Comparison of ENCODE assay signal across 21 cellular contexts in the genomic region with DNA sequence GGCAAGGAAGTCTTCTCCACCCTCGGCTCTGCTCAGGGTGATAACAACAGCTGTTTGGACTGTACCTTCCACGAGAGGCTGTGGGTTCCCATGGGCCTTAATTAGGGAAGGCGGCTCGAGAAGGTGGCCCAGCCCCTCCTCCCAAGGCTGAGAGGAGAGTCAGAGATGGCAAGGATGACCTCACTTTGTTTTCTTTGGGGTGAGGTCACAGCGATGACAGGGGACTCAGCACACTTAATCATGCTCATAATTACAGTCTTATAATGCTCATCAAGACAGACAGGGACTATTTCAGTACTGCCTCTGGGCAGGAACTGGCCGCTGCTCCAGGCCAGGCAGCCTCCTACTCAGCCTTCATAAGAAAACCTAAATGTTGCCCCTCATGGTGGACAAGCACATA. TPM values are rescaled to one million over a fixed set of nuclear protein-coding genes. Genes with fewer than 3 reads are reported as not detected.
"Had no signal": no experiment of that assay in that cellular context is flagged by ENCODE, and none has a peak within 500 bp of the region (broad histone marks: within the 10 kb centered on the region; RNA-seq: fewer than 3 reads in every experiment).

No MANE protein-coding gene starts in this region.

- H3K27ac ChIP-seq: colonic mucosa, gastroesophageal sphincter, heart left ventricle, left ventricle myocardium inferior, right atrium auricular region, skin epidermis had no signal

- H3K27ac Mint-ChIP-seq: activated B cell treated with CpG ODN at 0.5 μM for 24 hours; activated CD4-positive, alpha-beta memory T cell treated with anti-CD3 and anti-CD28 coated beads for 36 hours; activated naive CD8-positive, alpha-beta T cell treated with anti-CD3 and anti-CD28 coated beads, Interleukin-2, amount 10 ng/mL, durations not matched to agents 7 days and 5 days; T-helper 2 cell treated with Interferon-gamma antibody and Interleukin-4, amounts not matched to agents 5 μg/mL and 100 μg/mL, for 36 hours had no signal

- ATAC-seq: gastroesophageal sphincter, heart left ventricle had no signal

- H3K4me3 ChIP-seq: colonic mucosa, gastroesophageal sphincter, heart left ventricle, left ventricle myocardium inferior, right atrium auricular region, skin epidermis, stomach had no signal

- H3K4me3 Mint-ChIP-seq: activated B cell treated with CpG ODN at 0.5 μM for 24 hours; activated CD4-positive, alpha-beta memory T cell treated with anti-CD3 and anti-CD28 coated beads for 36 hours; activated naive CD8-positive, alpha-beta T cell treated with anti-CD3 and anti-CD28 coated beads, Interleukin-2, amount 10 ng/mL, durations not matched to agents 7 days and 5 days; brain; T-helper 2 cell treated with Interferon-gamma antibody and Interleukin-4, amounts not matched to agents 5 μg/mL and 100 μg/mL, for 36 hours had no signal

- DNase-seq: activated B cell treated with CpG ODN at 0.5 μM for 24 hours; activated CD4-positive, alpha-beta memory T cell treated with anti-CD3 and anti-CD28 coated beads for 36 hours; activated CD4-positive, alpha-beta T cell treated with anti-CD3 and anti-CD28 coated beads for 4 hours; activated naive CD4-positive, alpha-beta T cell; activated naive CD8-positive, alpha-beta T cell treated with anti-CD3 and anti-CD28 coated beads, Interleukin-2, amount 10 ng/mL, durations not matched to agents 7 days and 5 days; central memory CD4-positive, alpha-beta T cell; colonic mucosa; heart left ventricle; left ventricle myocardium inferior; occipital lobe; stimulated activated CD4-positive, alpha-beta T cell treated with anti-CD3 and anti-CD28 coated beads, Interleukin-15, amount 100 ng/mL, for 24 hours; stimulated activated CD4-positive, alpha-beta T cell treated with anti-CD3 and anti-CD28 coated beads, Interleukin-2, amount 100 ng/mL, for 48 hours; stomach; trophoblast cell had no signal

- H3K9me3 Mint-ChIP-seq: T-helper 2 cell treated with Interferon-gamma antibody and Interleukin-4, amounts not matched to agents 5 μg/mL and 100 μg/mL, for 36 hours had no signal

- H3K27me3 ChIP-seq: colonic mucosa had no signal

- H3K9me3 ChIP-seq: colonic mucosa had no signal

- H3K4me1 Mint-ChIP-seq: activated B cell treated with CpG ODN at 0.5 μM for 24 hours; activated naive CD8-positive, alpha-beta T cell treated with anti-CD3 and anti-CD28 coated beads, Interleukin-2, amount 10 ng/mL, durations not matched to agents 7 days and 5 days had no signal

- H3K36me3 Mint-ChIP-seq: activated CD4-positive, alpha-beta memory T cell treated with anti-CD3 and anti-CD28 coated beads for 36 hours; activated naive CD8-positive, alpha-beta T cell treated with anti-CD3 and anti-CD28 coated beads, Interleukin-2, amount 10 ng/mL, durations not matched to agents 7 days and 5 days; brain had no signal

- H3K4me1 ChIP-seq: colonic mucosa, right atrium auricular region had no signal

- H3K36me3 ChIP-seq: colonic mucosa, heart left ventricle, left ventricle myocardium inferior, right atrium auricular region had no signal

RNA-seq across cellular contexts. Expression of gene WFDC1, which starts 19.7 kb away (rescaled TPM):
- total RNA-seq: activated B cell treated with CpG ODN at 0.5 μM for 24 hours; activated CD4-positive, alpha-beta memory T cell treated with anti-CD3 and anti-CD28 coated beads for 36 hours; activated naive CD8-positive, alpha-beta T cell treated with anti-CD3 and anti-CD28 coated beads, Interleukin-2, amount 10 ng/mL, durations not matched to agents 7 days and 5 days had no signal
- polyA plus RNA-seq: neural cell had no signal

RNA-seq across cellular contexts. Expression of gene ATP2C2, which starts 54.0 kb away (rescaled TPM):
- total RNA-seq: activated B cell treated with CpG ODN at 0.5 μM for 24 hours; activated CD4-positive, alpha-beta memory T cell treated with anti-CD3 and anti-CD28 coated beads for 36 hours; activated naive CD8-positive, alpha-beta T cell treated with anti-CD3 and anti-CD28 coated beads, Interleukin-2, amount 10 ng/mL, durations not matched to agents 7 days and 5 days; heart left ventricle; left ventricle myocardium inferior; myocyte; right atrium auricular region had no signal
- polyA plus RNA-seq: neural cell had no signal
